16 cellular contexts compared by ENCODE assay signal in the genomic region with DNA sequence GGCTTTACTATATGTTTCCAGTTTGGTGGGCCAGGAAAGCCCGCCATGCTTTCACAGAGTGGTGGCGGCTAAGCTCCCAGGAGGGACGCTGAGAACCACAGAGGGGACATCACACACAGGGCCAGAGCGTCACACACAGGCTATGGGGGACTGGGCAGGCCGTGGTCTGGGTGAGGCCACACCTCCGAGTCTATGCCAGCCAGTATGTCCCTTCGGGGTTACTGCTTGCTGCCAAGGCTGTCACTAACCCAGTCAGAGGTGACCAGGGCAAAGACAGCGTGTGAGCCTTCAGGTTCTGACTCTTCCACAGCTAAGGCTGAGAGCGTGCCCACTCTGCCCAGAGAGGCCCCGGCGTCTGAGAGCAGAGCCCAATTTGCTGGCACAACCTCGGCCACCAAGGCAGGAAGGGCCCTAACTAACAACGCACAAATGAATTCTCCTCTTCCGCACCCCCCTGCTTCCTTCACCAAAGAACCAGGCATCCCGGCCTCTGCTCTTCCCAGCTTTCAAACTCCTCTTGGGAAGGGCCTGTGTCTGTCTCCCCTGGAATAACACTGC. TPM values are rescaled to one million over a fixed set of nuclear protein-coding genes. Genes with fewer than 3 reads are reported as not detected.
DNase-seq lines count a peak whose midpoint lies in the region; ATAC-seq and TF ChIP-seq lines count a peak whose summit lies in the region.
"Had no signal": no experiment of that assay in that cellular context is flagged by ENCODE, and none has a peak within 500 bp of the region (broad histone marks: within the 10 kb centered on the region; RNA-seq: fewer than 3 reads in every experiment).

No MANE protein-coding gene starts in this region.

- peak overlapping the region; percentile 71 for H3K4me3 ChIP-seq in BLaER1
- H3K4me3 ChIP-seq in Loucy (ENCODE audit: low read length, poor library complexity, severe bottlenecking) = no peak overlapping the region
- no peak overlapping the region for H3K4me3 ChIP-seq in esophagus (ENCODE audit: low read depth in 1 of 2, low read length in 2 of 2)
- H3K4me3 ChIP-seq: colonic mucosa, mucosa of descending colon had no signal

- H3K4me2 ChIP-seq in BLaER1 = peak overlapping the region; percentile 99
- peak overlapping the region; percentile 88 for H3K4me2 ChIP-seq in Loucy (ENCODE audit: low read depth, low read length, poor library complexity, severe bottlenecking)

- ATAC-seq in GM21717 (IDR thresholded peaks at IDR 0.05; ENCODE audit: unreplicated experiment) = no peak
- no peak for ATAC-seq in HG03196 (IDR thresholded peaks at IDR 0.05; ENCODE audit: unreplicated experiment)
- ATAC-seq: activated CD8-positive, alpha-beta memory T cell treated with anti-CD3 and anti-CD28 coated beads, Interleukin-2, amount 10 ng/mL, durations not matched to agents 7 days and 5 days; mucosa of descending colon had no signal

- H3K27me3 ChIP-seq in BLaER1 (no peaks in the 10 kb centered on the region), Loucy (ENCODE audit: insufficient read depth, low read length, poor library complexity, severe bottlenecking) (no peaks in the 10 kb centered on the region), esophagus (ENCODE audit: control insufficient read depth in 1 of 2, insufficient read depth in 2 of 2, low read length in 2 of 2) (no peaks in the 10 kb centered on the region)
- H3K27me3 ChIP-seq: colonic mucosa had no signal

- peak overlapping the region; percentile 96 for H3K27ac ChIP-seq in BLaER1
- H3K27ac ChIP-seq in esophagus (ENCODE audit: low read depth in 2 of 2, low read length in 1 of 2) = peak overlapping the region; percentile 2 to 69
- H3K27ac ChIP-seq: colonic mucosa had no signal

- peak overlapping the region; percentile 78 for H3K27ac Mint-ChIP-seq in nephron progenitor cell

- peaks cover 7% of the 10 kb centered on the region for H3F3A ChIP-seq in Loucy (ENCODE audit: low read depth)

- TF ChIP-seq CTCF in Loucy (conservative IDR thresholded peaks at IDR 0.05; ENCODE audit: low read length) (no peak), nephron progenitor cell (IDR thresholded peaks at IDR 0.05) (no peak)

- peaks cover 33% of the 10 kb centered on the region for H3K36me3 ChIP-seq in BLaER1
- peaks cover 6% of the 10 kb centered on the region; the same call in 1 of the 2 replicates for H3K36me3 ChIP-seq in Loucy (ENCODE audit: insufficient read depth, low read length)
- H3K36me3 ChIP-seq in esophagus (ENCODE audit: control insufficient read depth in 2 of 2, insufficient read depth in 2 of 2, low read length in 1 of 2) = peaks cover 0 to 4% of the 10 kb centered on the region in 2 donors
- H3K36me3 ChIP-seq: colonic mucosa had no signal

- peaks cover 31% of the 10 kb centered on the region; the same call in 1 of the 2 replicates for H3K79me2 ChIP-seq in Loucy (ENCODE audit: insufficient read depth, low read length)

- no peak overlapping the region for H3K4me3 Mint-ChIP-seq in nephron progenitor cell

- no peak overlapping the region for H2AFZ ChIP-seq in Loucy (ENCODE audit: low read length)

- peaks cover 26% of the 10 kb centered on the region for H3K4me1 Mint-ChIP-seq in nephron progenitor cell

- H3K9ac ChIP-seq in BLaER1 (peak overlapping the region; percentile 85; the same call in 1 of the 2 replicates), Loucy (ENCODE audit: low read depth, low read length, poor library complexity, severe bottlenecking) (no peak overlapping the region)
- H3K9ac ChIP-seq: SK-N-SH had no signal

- H3K9me2 ChIP-seq in Loucy (replicated peaks; ENCODE audit: low read depth, low read length) = no peaks in the 10 kb centered on the region
- H3K9me2 ChIP-seq: SK-N-SH had no signal

- H3K9me3 Mint-ChIP-seq in nephron progenitor cell = no peaks in the 10 kb centered on the region

- H3K9me3 ChIP-seq in BLaER1 (no peaks in the 10 kb centered on the region), Loucy (ENCODE audit: insufficient read depth, low read depth, low read length) (no peaks in the 10 kb centered on the region), esophagus (ENCODE audit: control insufficient read depth in 2 of 2, insufficient read depth in 1 of 2, low read depth in 1 of 2, low read length in 1 of 2) (peaks cover 0 to 4% of the 10 kb centered on the region in 2 donors)
- H3K9me3 ChIP-seq: colonic mucosa, mucosa of descending colon, SK-N-SH had no signal

- WGBS in esophagus, 2 donors = 85 to 86% methylated on average over 15 of the region's 15 CpGs

- H3K27me3 Mint-ChIP-seq in nephron progenitor cell (ENCODE audit: low read depth, poor library complexity) = peaks cover 9% of the 10 kb centered on the region
- H3K27me3 Mint-ChIP-seq: activated CD8-positive, alpha-beta memory T cell treated with anti-CD3 and anti-CD28 coated beads, Interleukin-2, amount 10 ng/mL, durations not matched to agents 7 days and 5 days had no signal

- DNase-seq in nephron progenitor cell (no peak), SIG-M5 treated with dmso at 0.1 percent for 504 hours (lab: John Stamatoyannopoulos, UW; ENCODE audit: unreplicated experiment) (no peak), activated gamma-delta T cell (lab: John Stamatoyannopoulos, UW) (no peak)
- DNase-seq: activated CD8-positive, alpha-beta memory T cell treated with anti-CD3 and anti-CD28 coated beads, Interleukin-2, amount 10 ng/mL, durations not matched to agents 7 days and 5 days; colonic mucosa; NCI-H1436; NCI-H2227 treated with DMSO at 0.1 percent for 48 hours; SK-N-SH; stimulated activated CD4-positive, alpha-beta T cell treated with anti-CD3 and anti-CD28 coated beads, Interleukin-15, amount 100 ng/mL, for 24 hours; trophoblast cell had no signal

- no peaks in the 10 kb centered on the region for H3K36me3 Mint-ChIP-seq in nephron progenitor cell (ENCODE audit: low read depth)

- H4K20me1 ChIP-seq in BLaER1 (peaks cover 56% of the 10 kb centered on the region), Loucy (ENCODE audit: insufficient read depth, low read length, poor library complexity, severe bottlenecking) (peaks cover 28% of the 10 kb centered on the region)

- H3K4me1 ChIP-seq in BLaER1 (peaks cover 85% of the 10 kb centered on the region), Loucy (ENCODE audit: insufficient read depth, low read length, poor library complexity, severe bottlenecking) (peaks cover 26% of the 10 kb centered on the region), esophagus (ENCODE audit: control insufficient read depth in 2 of 2, insufficient read depth in 2 of 2, low read length in 1 of 2) (peaks cover 11 to 20% of the 10 kb centered on the region in 2 donors)
- H3K4me1 ChIP-seq: colonic mucosa had no signal

RNA-seq across cellular contexts. Expression of gene PLD6, which starts 2.9 kb away (rescaled TPM):
- 1 to 10 TPM; 1.2 TPM for polyA plus RNA-seq in esophagus

RNA-seq across cellular contexts. Expression of gene FLCN, which starts 33.7 kb away (rescaled TPM):
- 10 to 100 TPM; 10.3 to 16.3 TPM for polyA plus RNA-seq in esophagus
